ENCODE assay signal across 16 cellular contexts in genomic region chr6:17283074-17283473, GRCh38. TPM values are rescaled to one million over a fixed set of nuclear protein-coding genes. Genes with fewer than 3 reads are reported as not detected.
DNase-seq lines count a peak whose midpoint lies in the region; ATAC-seq and TF ChIP-seq lines count a peak whose summit lies in the region.
"Had no signal": no experiment of that assay in that cellular context is flagged by ENCODE, and none has a peak within 500 bp of the region (broad histone marks: within the 10 kb centered on the region; RNA-seq: fewer than 3 reads in every experiment).

No MANE protein-coding gene starts in this region.

- WGBS in stomach, 5 donors = 87 to 95% (median 93%) methylated on average over 4 of the region's 4 CpGs

- TF ChIP-seq POLR2A in stomach (IDR thresholded peaks at IDR 0.05) = no peak

- POLR2A ChIA-PET in naive thymus-derived CD8-positive, alpha-beta T cell (lab: Charles Lee) = no interaction called here

- CTCF ChIA-PET in activated CD8-positive, alpha-beta memory T cell treated with anti-CD3 and anti-CD28 coated beads, Interleukin-2, amount 10 ng/mL, durations not matched to agents 7 days and 5 days (lab: Charles Lee) = no interaction called here

- no peaks in the 10 kb centered on the region for H3F3A ChIP-seq in GM23338 (replicated peaks; ENCODE audit: low read depth)

- ATAC-seq in GM23338 = no peak
- no peak for ATAC-seq in naive thymus-derived CD8-positive, alpha-beta T cell
- no peak for ATAC-seq in activated CD8-positive, alpha-beta memory T cell treated with anti-CD3 and anti-CD28 coated beads, Interleukin-2, amount 10 ng/mL, durations not matched to agents 7 days and 5 days
- ATAC-seq: activated CD4-positive, CD25-positive, alpha-beta regulatory T cell treated with anti-CD3 and anti-CD28 coated beads, Interleukin-2, amount 50 U/mL, for 24 hours; mucosa of descending colon; stimulated activated effector memory CD8-positive, alpha-beta T cell treated with anti-CD3 and anti-CD28 coated beads, Interleukin-12 subunit alpha, Interleukin-12 subunit beta, amount 100 ng/mL, for 72 hours had no signal

- H3K9me2 ChIP-seq in GM23338 (ENCODE audit: insufficient read depth) = no peaks in the 10 kb centered on the region

- no peaks in the 10 kb centered on the region for H3K36me3 Mint-ChIP-seq in GM23338 (ENCODE audit: low read depth)
- no peaks in the 10 kb centered on the region for H3K36me3 Mint-ChIP-seq in naive thymus-derived CD8-positive, alpha-beta T cell
- H3K36me3 Mint-ChIP-seq in activated CD8-positive, alpha-beta memory T cell treated with anti-CD3 and anti-CD28 coated beads, Interleukin-2, amount 10 ng/mL, durations not matched to agents 7 days and 5 days = no peaks in the 10 kb centered on the region
- H3K36me3 Mint-ChIP-seq: IgD-negative memory B cell; stimulated activated effector memory CD8-positive, alpha-beta T cell treated with anti-CD3 and anti-CD28 coated beads, Interleukin-12 subunit alpha, Interleukin-12 subunit beta, amount 100 ng/mL, for 72 hours had no signal

- H3K4me2 ChIP-seq in GM23338 = 0 out of 2 replicates have a peak overlapping the region, but pooled peaks have one; percentile 43

- H3K4me1 ChIP-seq in GM23338 (ENCODE audit: insufficient read depth) (peaks cover 12% of the 10 kb centered on the region), stomach (peaks cover 0 to 24% (median 17%) of the 10 kb centered on the region in 4 donors)

- intact Hi-C loops in stomach (cut with DNase I; ENCODE audit: low total_unique reads) = no loop called here

- peaks cover 18% of the 10 kb centered on the region for H3K4me1 Mint-ChIP-seq in GM23338
- H3K4me1 Mint-ChIP-seq in naive thymus-derived CD8-positive, alpha-beta T cell = peaks cover 6 to 18% (median 11%) of the 10 kb centered on the region in 4 donors
- H3K4me1 Mint-ChIP-seq in activated CD8-positive, alpha-beta memory T cell treated with anti-CD3 and anti-CD28 coated beads, Interleukin-2, amount 10 ng/mL, durations not matched to agents 7 days and 5 days = peaks cover 10% of the 10 kb centered on the region

- H3K4me3 ChIP-seq in GM23338 (0 out of 2 replicates have a peak overlapping the region, but pooled peaks have one; percentile 80), coronary artery (peak overlapping the region; percentile 83), stomach (peak overlapping the region in 3 of 4 donors; percentile 76 to 80 (median 77))
- H3K4me3 ChIP-seq: mucosa of descending colon had no signal

- H3K36me3 ChIP-seq in GM23338 (ENCODE audit: insufficient read depth) (no peaks in the 10 kb centered on the region), stomach (no peaks in the 10 kb centered on the region)

- no peaks in the 10 kb centered on the region for H3K9me3 Mint-ChIP-seq in GM23338
- H3K9me3 Mint-ChIP-seq in naive thymus-derived CD8-positive, alpha-beta T cell = peaks cover 0 to 6% (median 0%) of the 10 kb centered on the region in 9 donors
- peaks cover 1% of the 10 kb centered on the region for H3K9me3 Mint-ChIP-seq in activated CD8-positive, alpha-beta memory T cell treated with anti-CD3 and anti-CD28 coated beads, Interleukin-2, amount 10 ng/mL, durations not matched to agents 7 days and 5 days (ENCODE audit: low read depth)
- H3K9me3 Mint-ChIP-seq: stimulated activated effector memory CD8-positive, alpha-beta T cell treated with anti-CD3 and anti-CD28 coated beads, Interleukin-12 subunit alpha, Interleukin-12 subunit beta, amount 100 ng/mL, for 72 hours had no signal

- TF ChIP-seq CTCF in GM23338 (conservative IDR thresholded peaks at IDR 0.05; ENCODE audit: low read depth in 2 of 2) (no peak), coronary artery (IDR thresholded peaks at IDR 0.05) (no peak), stomach (IDR thresholded peaks at IDR 0.05) (no peak)

- peak overlapping the region; percentile 82; the same call in 1 of the 3 replicates for H3K4me3 Mint-ChIP-seq in GM23338
- peak overlapping the region in 6 of 10 donors; percentile 4 to 76 (median 52) for H3K4me3 Mint-ChIP-seq in naive thymus-derived CD8-positive, alpha-beta T cell
- H3K4me3 Mint-ChIP-seq in activated CD8-positive, alpha-beta memory T cell treated with anti-CD3 and anti-CD28 coated beads, Interleukin-2, amount 10 ng/mL, durations not matched to agents 7 days and 5 days = no peak overlapping the region
- H3K4me3 Mint-ChIP-seq: stimulated activated effector memory CD8-positive, alpha-beta T cell treated with anti-CD3 and anti-CD28 coated beads, Interleukin-12 subunit alpha, Interleukin-12 subunit beta, amount 100 ng/mL, for 72 hours had no signal

- H3K27ac ChIP-seq in GM23338 (ENCODE audit: low read depth) (no peak overlapping the region), coronary artery (peak overlapping the region; percentile 68 to 95), stomach (peak overlapping the region in 1 of 5 donors; percentile 92)
- H3K27ac ChIP-seq: RWPE1 had no signal

- H3K27me3 Mint-ChIP-seq in GM23338 (ENCODE audit: insufficient read depth, low read depth, poor library complexity) = peaks cover 51% of the 10 kb centered on the region
- peaks cover 32 to 79% (median 61%) of the 10 kb centered on the region in 5 donors for H3K27me3 Mint-ChIP-seq in naive thymus-derived CD8-positive, alpha-beta T cell
- H3K27me3 Mint-ChIP-seq in activated CD8-positive, alpha-beta memory T cell treated with anti-CD3 and anti-CD28 coated beads, Interleukin-2, amount 10 ng/mL, durations not matched to agents 7 days and 5 days = peaks cover 69% of the 10 kb centered on the region

- TF ChIP-seq EP300 in stomach (IDR thresholded peaks at IDR 0.05) = no peak

- H4K20me1 ChIP-seq in GM23338 (replicated peaks; ENCODE audit: insufficient read depth) = peaks cover 12% of the 10 kb centered on the region

- no peak overlapping the region for H3K27ac Mint-ChIP-seq in GM23338
- no peak overlapping the region for H3K27ac Mint-ChIP-seq in naive thymus-derived CD8-positive, alpha-beta T cell
- H3K27ac Mint-ChIP-seq in activated CD8-positive, alpha-beta memory T cell treated with anti-CD3 and anti-CD28 coated beads, Interleukin-2, amount 10 ng/mL, durations not matched to agents 7 days and 5 days = no peak overlapping the region
- H3K27ac Mint-ChIP-seq: CD14-positive monocyte; IgD-negative memory B cell; stimulated activated effector memory CD8-positive, alpha-beta T cell treated with anti-CD3 and anti-CD28 coated beads, Interleukin-12 subunit alpha, Interleukin-12 subunit beta, amount 100 ng/mL, for 72 hours had no signal

- no peak overlapping the region for H2AFZ ChIP-seq in GM23338

- H3K79me2 ChIP-seq in GM23338 (replicated peaks; ENCODE audit: insufficient read depth) = no peaks in the 10 kb centered on the region

- H3K9me3 ChIP-seq in stomach = no peaks in the 10 kb centered on the region
- H3K9me3 ChIP-seq: mucosa of descending colon had no signal

- H3K27me3 ChIP-seq in GM23338 (ENCODE audit: insufficient read depth) (peaks cover 73% of the 10 kb centered on the region), stomach (peaks cover 0 to 39% (median 22%) of the 10 kb centered on the region in 3 donors)

- DNase-seq in GM23338 (ENCODE audit: low spot score) (no peak), coronary artery (ENCODE audit: low spot score) (no peak), stomach (no peak), NCI-H128 (lab: John Stamatoyannopoulos, UW; ENCODE audit: unreplicated experiment) (no peak), NOMO-1 treated with dmso at 0.1 percent for 144 hours (lab: John Stamatoyannopoulos, UW; ENCODE audit: unreplicated experiment) (no peak)
- no peak for DNase-seq in naive thymus-derived CD8-positive, alpha-beta T cell
- DNase-seq in activated CD8-positive, alpha-beta memory T cell treated with anti-CD3 and anti-CD28 coated beads, Interleukin-2, amount 10 ng/mL, durations not matched to agents 7 days and 5 days = no peak
- DNase-seq: activated naive CD4-positive, alpha-beta T cell treated with anti-CD3 and anti-CD28 coated beads, Interleukin-2, amount 50 U/mL, for 16 hours; DMS79 had no signal

TF ChIP-seq in GM23338, 12 proteins besides CTCF, POLR2A, EP300 and RAD21 (continues in another document):
- TF ChIP-seq ZNF331 (CRISPR knock-in tag; IDR thresholded peaks at IDR 0.05; ENCODE audit: low read depth) (no peak), CREB1 (CRISPR knock-in tag; IDR thresholded peaks at IDR 0.05; ENCODE audit: low read depth) (no peak), EZH2phosphoT487 (IDR thresholded peaks at IDR 0.05; ENCODE audit: unreplicated experiment) (no peak), STAT1 (IDR thresholded peaks at IDR 0.05; ENCODE audit: unreplicated experiment) (no peak), ZNF114 (CRISPR knock-in tag; IDR thresholded peaks at IDR 0.05) (no peak), EZH2 (IDR thresholded peaks at IDR 0.05; ENCODE audit: low read depth, unreplicated experiment) (no peak), POLR2AphosphoS5 (IDR thresholded peaks at IDR 0.05; ENCODE audit: low read depth) (no peak)
- TF ChIP-seq, protein P1, sequence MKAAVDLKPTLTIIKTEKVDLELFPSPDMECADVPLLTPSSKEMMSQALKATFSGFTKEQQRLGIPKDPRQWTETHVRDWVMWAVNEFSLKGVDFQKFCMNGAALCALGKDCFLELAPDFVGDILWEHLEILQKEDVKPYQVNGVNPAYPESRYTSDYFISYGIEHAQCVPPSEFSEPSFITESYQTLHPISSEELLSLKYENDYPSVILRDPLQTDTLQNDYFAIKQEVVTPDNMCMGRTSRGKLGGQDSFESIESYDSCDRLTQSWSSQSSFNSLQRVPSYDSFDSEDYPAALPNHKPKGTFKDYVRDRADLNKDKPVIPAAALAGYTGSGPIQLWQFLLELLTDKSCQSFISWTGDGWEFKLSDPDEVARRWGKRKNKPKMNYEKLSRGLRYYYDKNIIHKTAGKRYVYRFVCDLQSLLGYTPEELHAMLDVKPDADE (IDR thresholded peaks at IDR 0.05) = no peak

RNA-seq across cellular contexts. Expression of gene RBM24, which starts 1.9 kb away (rescaled TPM):
- total RNA-seq in GM23338 (2014; rRNA removed; shearing (Covaris generic)) = 0.58 and 1.3 TPM in 2 replicates
- 0.27 and 0.96 TPM in 2 replicates for polyA plus RNA-seq in GM23338 (2016; fragmentation: Nextera tagmentation; extraction: Ambion mirVana)
- not detected for total RNA-seq in naive thymus-derived CD8-positive, alpha-beta T cell
- not detected for polyA plus RNA-seq in naive thymus-derived CD8-positive, alpha-beta T cell
- 1 to 10 TPM in 3 of 5 donors, under 1 TPM in 1, not detected in 1; 0.58 to 2.6 (median 1.8) TPM for total RNA-seq in stomach
- 1 to 10 TPM in 1 of 3 donors, under 1 TPM in 2; 0.25 to 1.6 (median 0.92) TPM for polyA plus RNA-seq in stomach
- not detected for total RNA-seq in activated CD8-positive, alpha-beta memory T cell treated with anti-CD3 and anti-CD28 coated beads, Interleukin-2, amount 10 ng/mL, durations not matched to agents 7 days and 5 days
- total RNA-seq: T-helper 1 cell treated with Interleukin-12 subunit alpha and Interleukin-12 subunit beta and Interleukin-4 antibody, amounts not matched to agents 30 ng/mL and 1 ng/mL, for 36 hours had no signal
- polyA plus RNA-seq: CD14-positive monocyte, IgD-negative memory B cell had no signal
